1 cellular context compared by ENCODE assay signal in the genomic region with DNA sequence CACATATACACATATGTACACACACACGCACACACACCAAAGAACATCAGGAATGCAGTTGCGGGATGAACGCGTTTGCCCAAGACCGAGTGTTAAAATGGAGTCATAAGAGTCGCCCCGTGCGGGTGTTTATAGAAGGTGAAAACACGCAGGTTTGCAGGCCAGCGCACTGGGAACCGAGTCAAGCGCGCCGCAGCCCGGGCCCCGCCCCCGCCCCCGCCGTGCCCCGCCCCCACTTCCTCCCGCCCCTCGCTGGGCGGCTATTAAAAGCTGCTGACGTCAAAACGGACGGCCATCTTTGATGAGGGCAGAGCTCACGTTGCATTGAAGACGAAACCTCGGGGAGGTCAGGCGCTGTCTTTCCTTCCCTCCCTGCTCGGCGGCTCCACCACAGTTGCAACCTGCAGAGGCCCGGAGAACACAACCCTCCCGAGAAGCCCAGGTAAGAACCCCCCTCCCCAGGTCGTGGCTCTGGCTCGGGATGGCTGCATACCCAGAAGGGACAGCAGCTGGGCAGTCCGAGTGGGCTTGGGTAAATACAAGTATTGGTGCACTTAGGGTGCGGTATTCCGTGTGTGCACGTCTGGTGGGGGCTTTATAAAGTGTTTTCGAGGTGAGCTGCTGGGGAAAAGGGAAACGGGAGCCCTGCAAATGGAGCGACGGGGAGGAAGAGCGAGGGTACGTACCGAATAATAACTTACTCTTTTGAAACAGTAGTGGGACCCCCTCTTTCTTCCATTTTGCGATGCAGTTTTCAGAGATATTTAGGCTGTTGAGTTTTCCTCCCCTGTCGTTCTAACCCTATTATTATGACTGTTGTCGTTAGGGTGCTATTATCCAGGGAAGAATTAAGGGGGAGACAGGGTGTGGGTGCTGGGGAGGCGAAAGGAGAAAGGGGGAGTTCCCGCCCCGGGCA.
TF ChIP-seq lines count a peak whose summit lies in the region.

SNAP25 (plus strand) TSS at position 295 of the 916 bp plus-strand sequence. CDS start 56,662 bp downstream, outside the sequence.

TF ChIP-seq in GM23338, 12 proteins besides CTCF, POLR2A, EP300 and RAD21:
- TF ChIP-seq, protein P1, sequence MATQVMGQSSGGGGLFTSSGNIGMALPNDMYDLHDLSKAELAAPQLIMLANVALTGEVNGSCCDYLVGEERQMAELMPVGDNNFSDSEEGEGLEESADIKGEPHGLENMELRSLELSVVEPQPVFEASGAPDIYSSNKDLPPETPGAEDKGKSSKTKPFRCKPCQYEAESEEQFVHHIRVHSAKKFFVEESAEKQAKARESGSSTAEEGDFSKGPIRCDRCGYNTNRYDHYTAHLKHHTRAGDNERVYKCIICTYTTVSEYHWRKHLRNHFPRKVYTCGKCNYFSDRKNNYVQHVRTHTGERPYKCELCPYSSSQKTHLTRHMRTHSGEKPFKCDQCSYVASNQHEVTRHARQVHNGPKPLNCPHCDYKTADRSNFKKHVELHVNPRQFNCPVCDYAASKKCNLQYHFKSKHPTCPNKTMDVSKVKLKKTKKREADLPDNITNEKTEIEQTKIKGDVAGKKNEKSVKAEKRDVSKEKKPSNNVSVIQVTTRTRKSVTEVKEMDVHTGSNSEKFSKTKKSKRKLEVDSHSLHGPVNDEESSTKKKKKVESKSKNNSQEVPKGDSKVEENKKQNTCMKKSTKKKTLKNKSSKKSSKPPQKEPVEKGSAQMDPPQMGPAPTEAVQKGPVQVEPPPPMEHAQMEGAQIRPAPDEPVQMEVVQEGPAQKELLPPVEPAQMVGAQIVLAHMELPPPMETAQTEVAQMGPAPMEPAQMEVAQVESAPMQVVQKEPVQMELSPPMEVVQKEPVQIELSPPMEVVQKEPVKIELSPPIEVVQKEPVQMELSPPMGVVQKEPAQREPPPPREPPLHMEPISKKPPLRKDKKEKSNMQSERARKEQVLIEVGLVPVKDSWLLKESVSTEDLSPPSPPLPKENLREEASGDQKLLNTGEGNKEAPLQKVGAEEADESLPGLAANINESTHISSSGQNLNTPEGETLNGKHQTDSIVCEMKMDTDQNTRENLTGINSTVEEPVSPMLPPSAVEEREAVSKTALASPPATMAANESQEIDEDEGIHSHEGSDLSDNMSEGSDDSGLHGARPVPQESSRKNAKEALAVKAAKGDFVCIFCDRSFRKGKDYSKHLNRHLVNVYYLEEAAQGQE (IDR thresholded peaks at IDR 0.05; ENCODE audit: unreplicated experiment): peak; percentile 57
- TF ChIP-seq ZNF462 (CRISPR knock-in tag; IDR thresholded peaks at IDR 0.05) (no peak), ETS1 (IDR thresholded peaks at IDR 0.05) (no peak), CREB1 (CRISPR knock-in tag; IDR thresholded peaks at IDR 0.05; ENCODE audit: low read depth) (peak; percentile 91), EZH2 (IDR thresholded peaks at IDR 0.05; ENCODE audit: low read depth, unreplicated experiment) (no peak)
